In genomic region chr2:39665811-39666488, GRCh38 we compare ENCODE assay signal across 8 cellular contexts. TPM values are rescaled to one million over a fixed set of nuclear protein-coding genes. Genes with fewer than 3 reads are reported as not detected.
A peak's percentile ranks its signal among the peaks of the same experiment; 100 is the strongest.
DNase-seq lines count a peak whose midpoint lies in the region; ATAC-seq and TF ChIP-seq lines count a peak whose summit lies in the region.

TSS of gene TMEM178A (plus strand) at chr2:39665917. CDS start at chr2:39665975, 58 bp downstream.

- H3K27ac ChIP-seq in GM23248: no peak within 1 kb of the TSS
- peak within 1 kb of the TSS; percentile 86 for H3K27ac ChIP-seq in angular gyrus (ENCODE audit: low read depth, low read length)
- H3K27ac ChIP-seq in iPS-18a (ENCODE audit: low read length): no peak within 1 kb of the TSS
- H3K27ac ChIP-seq in spleen: no peak within 1 kb of the TSS

- no peak for TF ChIP-seq CTCF in spleen (IDR thresholded peaks at IDR 0.05 in 8 of 11, conservative IDR thresholded peaks at IDR 0.05 in 3 of 11)

- H3K4me1 ChIP-seq in GM23248 (ENCODE audit: insufficient read depth) (no peaks in the 10 kb centered on the region; the same call in 1 of the 2 replicates), iPS-18a (ENCODE audit: control insufficient read depth, low read depth, low read length) (peaks cover 17% of the 10 kb centered on the region), spleen (peaks cover 0 to 19% (median 13%) of the 10 kb centered on the region in 6 donors)

- H3K4me3 ChIP-seq in GM23248: peak within 1 kb of the TSS; percentile 63
- peak within 1 kb of the TSS; percentile 88 for H3K4me3 ChIP-seq in iPS-18a (ENCODE audit: low read length)
- H3K4me3 ChIP-seq in spleen: peak within 1 kb of the TSS in 7 of 8 donors; percentile 13 to 72 (median 44)

- ATAC-seq in GM21515 (IDR thresholded peaks at IDR 0.05; ENCODE audit: unreplicated experiment): no peak

- no peaks in the 10 kb centered on the region; the same call in 1 of the 2 replicates for H3K9me2 ChIP-seq in GM23248 (ENCODE audit: insufficient read depth)

- H3F3A ChIP-seq in GM23248 (ENCODE audit: insufficient read depth): no peaks in the 10 kb centered on the region

- 1% methylated on average over 55 to 58 of the region's 90 CpGs for WGBS in GM23248 (ENCODE audit: low coverage in 1 of 2, low lambda C conversion rate in 2 of 2, missing lambda C conversion rate in 2 of 2), 2 experiments
- WGBS in spleen, 5 donors: 1 to 6% (median 1%) methylated on average over 29 to 90 of the region's 90 CpGs

- H3K9me3 ChIP-seq in GM23248 (ENCODE audit: low read depth) (no peaks in the 10 kb centered on the region), iPS-18a (ENCODE audit: control insufficient read depth, low read depth, low read length) (no peaks in the 10 kb centered on the region), spleen (no peaks in the 10 kb centered on the region)

- H3K9ac ChIP-seq in GM23248: no peak within 1 kb of the TSS
- H3K9ac ChIP-seq in iPS-18a (ENCODE audit: low read length): peak within 1 kb of the TSS; percentile 63

- TF ChIP-seq POLR2A in spleen (IDR thresholded peaks at IDR 0.05): no peak

- DNase-seq in AG08395 (ENCODE audit: low spot score): peak; percentile 17
- peak; percentile 32 for DNase-seq in GM23248
- DNase-seq in spleen: peak; percentile 73
- no peak for DNase-seq in stimulated activated CD4-positive, alpha-beta T cell treated with anti-CD3 and anti-CD28 coated beads, Interleukin-2, amount 100 ng/mL, for 48 hours
- no peak for DNase-seq in medulla oblongata (ENCODE audit: extremely low spot score)

- intact Hi-C loops in spleen (cut with DNase I; ENCODE audit: low total_unique reads): no loop called here

- peak within 1 kb of the TSS; percentile 76 for H3K4me2 ChIP-seq in GM23248 (ENCODE audit: unreplicated experiment)

- no peaks in the 10 kb centered on the region for H3K79me2 ChIP-seq in GM23248 (ENCODE audit: insufficient read depth)

- no peaks in the 10 kb centered on the region for H4K20me1 ChIP-seq in GM23248 (ENCODE audit: insufficient read depth)

- in situ Hi-C loops in GM23248 (cut with MboI): no loop called here

- peaks cover 65% of the 10 kb centered on the region for H3K27me3 ChIP-seq in GM23248 (replicated peaks; ENCODE audit: insufficient read depth)
- peaks cover 37% of the 10 kb centered on the region for H3K27me3 ChIP-seq in iPS-18a (ENCODE audit: control insufficient read depth, insufficient read depth, low read length)
- peaks cover 0 to 59% (median 41%) of the 10 kb centered on the region in 7 donors for H3K27me3 ChIP-seq in spleen (replicated peaks in 1 of 7)

- no peaks in the 10 kb centered on the region for H3K36me3 ChIP-seq in GM23248 (ENCODE audit: low read depth)
- H3K36me3 ChIP-seq in iPS-18a (ENCODE audit: control insufficient read depth, low read depth, low read length): no peaks in the 10 kb centered on the region
- H3K36me3 ChIP-seq in spleen: no peaks in the 10 kb centered on the region

- peak within 1 kb of the TSS; percentile 47 for H2AFZ ChIP-seq in GM23248

RNA-seq across cellular contexts. Expression of gene TMEM178A, which starts in this region (rescaled TPM):
- 0.32 TPM in 1 of 2 replicates, not detected in the other for total RNA-seq in GM23248 (2014; rRNA removed; shearing (Covaris generic))
- polyA plus RNA-seq in GM23248 (2016; fragmentation: Nextera tagmentation; extraction: Ambion mirVana) (0.23 TPM in 1 of 2 replicates, not detected in the other), spleen (1 to 10 TPM in 2 of 3 donors, under 1 TPM in 1; 0.74 to 2.1 (median 1.9) TPM)
- total RNA-seq in spleen: 1 to 10 TPM in 2 of 7 donors, under 1 TPM in 5; 0.49 to 2.0 (median 0.85) TPM

Comparison
In these comparisons a context has a peak if more than half of its experiments do, and no peak if none do; other contexts are left out.
1. Peak in DNase-seq, H3K4me3 ChIP-seq and H3K4me2 ChIP-seq in GM23248; RNA of the gene not detected or under 1 TPM.
2. DNase-seq: peak in AG08395 (single experiment) and spleen (single experiment); none in stimulated activated CD4-positive, alpha-beta T cell treated with anti-CD3 and anti-CD28 coated beads, Interleukin-2, amount 100 ng/mL, for 48 hours (0 of 2) and medulla oblongata (single experiment).
3. Peak in every context shown above with its lines, with median percentiles within 50 percentile points of each other: H3K4me3 ChIP-seq.